23 cellular contexts compared by ENCODE assay signal in the genomic region with DNA sequence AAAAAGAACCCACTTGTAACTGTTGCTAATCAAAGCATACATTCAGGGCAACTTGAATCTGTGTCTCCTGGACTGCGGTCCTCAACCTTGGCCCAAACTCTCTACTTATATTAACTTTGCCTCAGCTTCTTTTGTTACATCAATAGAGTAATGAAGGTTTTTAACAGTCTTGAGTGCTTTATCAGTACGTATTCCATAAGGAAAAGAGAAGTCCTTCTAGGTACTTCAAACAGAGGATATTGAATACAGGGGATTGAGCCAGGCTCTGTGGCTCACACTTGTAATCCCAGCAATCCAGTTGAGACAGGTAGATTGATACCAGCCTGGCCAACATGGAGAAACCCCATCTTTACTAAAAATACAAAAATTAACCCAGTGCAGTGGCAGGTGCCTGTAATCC. TPM values are rescaled to one million over a fixed set of nuclear protein-coding genes. Genes with fewer than 3 reads are reported as not detected.
DNase-seq lines count a peak whose midpoint lies in the region; ATAC-seq, FAIRE-seq and TF ChIP-seq lines count a peak whose summit lies in the region.
"Had no signal": no experiment of that assay in that cellular context is flagged by ENCODE, and none has a peak within 500 bp of the region (broad histone marks: within the 10 kb centered on the region; RNA-seq: fewer than 3 reads in every experiment).

No MANE protein-coding gene starts in this region.

- ATAC-seq in right cardiac atrium (no peak), T-helper 17 cell (no peak), GM18502 (IDR thresholded peaks at IDR 0.05; ENCODE audit: poor library complexity, unreplicated experiment) (no peak)
- ATAC-seq: body of pancreas had no signal

- peak overlapping the region; percentile 98 for H2AFZ ChIP-seq in hepatocyte

- H3K27ac Mint-ChIP-seq in T-helper 17 cell: no peak overlapping the region

- 98% methylated on average over 2 of the region's 2 CpGs for WGBS in right cardiac atrium
- 96% methylated on average over 2 of the region's 2 CpGs for WGBS in hepatocyte (ENCODE audit: low lambda C conversion rate, missing lambda C conversion rate)

- no peaks in the 10 kb centered on the region for H3K36me3 ChIP-seq in right atrium auricular region
- no peaks in the 10 kb centered on the region for H3K36me3 ChIP-seq in hepatocyte (replicated peaks; ENCODE audit: insufficient read depth, low read depth)
- no peaks in the 10 kb centered on the region for H3K36me3 ChIP-seq in H7 (replicated peaks; ENCODE audit: control insufficient read depth, insufficient read depth, low read length)
- H3K36me3 ChIP-seq: gastroesophageal sphincter, sigmoid colon, suprapubic skin had no signal

- H3K4me1 Mint-ChIP-seq in T-helper 17 cell: peaks cover 22% of the 10 kb centered on the region

- no peak for FAIRE-seq in urothelium cell line (lab: Jason Lieb, UNC)
- FAIRE-seq: GM18507 had no signal

- peak overlapping the region; percentile 28 for H3K4me3 Mint-ChIP-seq in T-helper 17 cell

- peaks cover 2% of the 10 kb centered on the region for H3K36me3 Mint-ChIP-seq in T-helper 17 cell (ENCODE audit: low read depth)

- no peaks in the 10 kb centered on the region for H3K27me3 ChIP-seq in right atrium auricular region
- no peaks in the 10 kb centered on the region for H3K27me3 ChIP-seq in right cardiac atrium (ENCODE audit: control insufficient read depth, insufficient read depth)
- H3K27me3 ChIP-seq in hepatocyte: no peaks in the 10 kb centered on the region
- no peaks in the 10 kb centered on the region for H3K27me3 ChIP-seq in H7 (ENCODE audit: control insufficient read depth, insufficient read depth, low read length)
- H3K27me3 ChIP-seq: body of pancreas, gastroesophageal sphincter, sigmoid colon, suprapubic skin had no signal

- H3K27ac ChIP-seq in right atrium auricular region (peak overlapping the region; percentile 93 to 95), right cardiac atrium (ENCODE audit: low read length) (no peak overlapping the region), hepatocyte (no peak overlapping the region)

- peaks cover 17% of the 10 kb centered on the region for H4K20me1 ChIP-seq in hepatocyte (ENCODE audit: insufficient read depth, poor library complexity, severe bottlenecking)

- H3K4me1 ChIP-seq in right atrium auricular region (peaks cover 0 to 39% of the 10 kb centered on the region in 2 donors), right cardiac atrium (ENCODE audit: control insufficient read depth, insufficient read depth, low read length) (peaks cover 6% of the 10 kb centered on the region), hepatocyte (ENCODE audit: insufficient read depth) (peaks cover 14% of the 10 kb centered on the region)

- H3K4me2 ChIP-seq in hepatocyte: no peak overlapping the region

- H3K4me3 ChIP-seq in right atrium auricular region (no peak overlapping the region), right cardiac atrium (ENCODE audit: low read length) (no peak overlapping the region), hepatocyte (no peak overlapping the region), H7 (ENCODE audit: insufficient read depth, low read depth, low read length) (no peak overlapping the region)

- DNase-seq in right atrium auricular region (ENCODE audit: low spot score): no peak
- no peak for DNase-seq in right cardiac atrium
- no peak for DNase-seq in T-helper 17 cell
- DNase-seq in hepatocyte (ENCODE audit: low spot score): no peak
- DNase-seq in H7: no peak
- no peak for DNase-seq in urothelium cell line (ENCODE audit: low spot score)
- DNase-seq: activated CD4-positive, alpha-beta T cell treated with anti-CD3 and anti-CD28 coated beads, Interleukin-2, amount 50 U/mL, for 1 hour; activated effector memory CD4-positive, alpha-beta T cell treated with Interleukin-2 at 50 U/mL for 16 hours; AML-193; body of pancreas; cortex of kidney; mammary epithelial cell; MM.1S; NCI-H2029; NCI-H510A; SHP77 treated with DMSO at 0.1 percent for 48 hours; sigmoid colon; stimulated activated CD4-positive, alpha-beta T cell treated with anti-CD3 and anti-CD28 coated beads, Interleukin-1b, Interleukin-23, amount 100 ng/mL, for 48 hours; T1000 had no signal

- intact Hi-C loops in right cardiac atrium (cut with DNase I): no loop called here

- no peaks in the 10 kb centered on the region for H3K9me2 ChIP-seq in hepatocyte (replicated peaks; ENCODE audit: insufficient read depth)

- H3K9me3 ChIP-seq in right atrium auricular region (peaks cover 0 to 3% of the 10 kb centered on the region in 2 donors), right cardiac atrium (ENCODE audit: control insufficient read depth, low read length) (no peaks in the 10 kb centered on the region), T-helper 17 cell (ENCODE audit: control insufficient read depth, low read length, poor library complexity, severe bottlenecking) (no peaks in the 10 kb centered on the region), hepatocyte (ENCODE audit: low read depth) (no peaks in the 10 kb centered on the region)
- H3K9me3 ChIP-seq: suprapubic skin had no signal

- H3K27me3 Mint-ChIP-seq in T-helper 17 cell: no peaks in the 10 kb centered on the region

- H3K79me2 ChIP-seq in hepatocyte: peaks cover 35% of the 10 kb centered on the region

- TF ChIP-seq CTCF in right atrium auricular region (IDR thresholded peaks at IDR 0.05) (no peak), hepatocyte (IDR thresholded peaks at IDR 0.05; ENCODE audit: poor library complexity) (no peak)

RNA-seq across cellular contexts. Expression of a gene that starts 1.2 kb away (rescaled TPM):
- total RNA-seq in right atrium auricular region (10 to 100 TPM; 24.0 to 27.4 TPM), right cardiac atrium (10 to 100 TPM; 64.6 to 88.9 (median 83.0) TPM), T-helper 17 cell (10 to 100 TPM; 42.7 to 44.1 TPM), hepatocyte (10.2 and 15.9 TPM in 2 replicates)
- polyA plus RNA-seq in right cardiac atrium (52.9 TPM), hepatocyte (26.8 and 27.7 TPM in 2 replicates)
- 12.3 and 13.1 TPM in 2 replicates for total RNA-seq in H7 (2014; rRNA removed; shearing (Covaris generic))

RNA-seq across cellular contexts. Expression of a gene that starts 23.0 kb away (rescaled TPM):
- total RNA-seq in right atrium auricular region: not detected
- not detected for total RNA-seq in right cardiac atrium
- not detected for polyA plus RNA-seq in right cardiac atrium
- not detected for total RNA-seq in T-helper 17 cell
- not detected in 2 replicates for total RNA-seq in hepatocyte
- polyA plus RNA-seq in hepatocyte: not detected in 2 replicates
- 0.52 and 0.97 TPM in 2 replicates for total RNA-seq in H7 (2014; rRNA removed; shearing (Covaris generic))
- total RNA-seq: body of pancreas, gastroesophageal sphincter, mammary epithelial cell, sigmoid colon, suprapubic skin had no signal
- polyA plus RNA-seq: mammary epithelial cell, sigmoid colon had no signal

RNA-seq across cellular contexts. Expression of a gene that starts 23.2 kb away (rescaled TPM):
- 1 to 10 TPM; 2.3 to 6.0 TPM for total RNA-seq in right atrium auricular region
- total RNA-seq in right cardiac atrium: 1 to 10 TPM; 3.4 to 4.2 (median 4.0) TPM
- 3.3 TPM for polyA plus RNA-seq in right cardiac atrium
- 1 to 10 TPM; 1.3 to 2.1 TPM for total RNA-seq in T-helper 17 cell
- total RNA-seq in hepatocyte: 2.2 and 3.0 TPM in 2 replicates
- 2.5 and 2.9 TPM in 2 replicates for polyA plus RNA-seq in hepatocyte
- total RNA-seq in H7 (2014; rRNA removed; shearing (Covaris generic)): 3.6 and 4.7 TPM in 2 replicates

Comparison
In these comparisons a context has a peak if more than half of its experiments do, and no peak if none do; other contexts are left out.
1. H3K27ac ChIP-seq: peak in right atrium auricular region (2 of 2); none in right cardiac atrium (single experiment) and hepatocyte (single experiment).